Comparison of ENCODE assay signal across 23 cellular contexts in genomic region chr4:73855406-73855805, GRCh38. TPM values are rescaled to one million over a fixed set of nuclear protein-coding genes. Genes with fewer than 3 reads are reported as not detected.
DNase-seq lines count a peak whose midpoint lies in the region; ATAC-seq and TF ChIP-seq lines count a peak whose summit lies in the region.
"Had no signal": no experiment of that assay in that cellular context is flagged by ENCODE, and none has a peak within 500 bp of the region (broad histone marks: within the 10 kb centered on the region; RNA-seq: fewer than 3 reads in every experiment).

No MANE protein-coding gene starts in this region.

- H3K4me1 Mint-ChIP-seq in chondrocyte (ENCODE audit: low read depth) (peaks cover 37% of the 10 kb centered on the region), neural crest cell (no peaks in the 10 kb centered on the region), glutamatergic neuron (ENCODE audit: low read depth, unreplicated experiment) (no peaks in the 10 kb centered on the region)

- peak overlapping the region; percentile 14; the same call in 1 of the 2 replicates for H3K27ac ChIP-seq in SJSA1

- 0 out of 2 replicates have a peak, but pooled peaks cover 2% of the 10 kb centered on the region for H3K9me3 ChIP-seq in SJSA1 (replicated peaks)

- no peaks in the 10 kb centered on the region for H3K9me3 Mint-ChIP-seq in chondrocyte (ENCODE audit: low read depth)
- no peaks in the 10 kb centered on the region for H3K9me3 Mint-ChIP-seq in neural crest cell
- no peaks in the 10 kb centered on the region for H3K9me3 Mint-ChIP-seq in glutamatergic neuron (ENCODE audit: unreplicated experiment)

- no peak overlapping the region for H3K4me3 ChIP-seq in SJSA1
- H3K4me3 ChIP-seq: MG63 had no signal

- TF ChIP-seq CTCF in chondrocyte (IDR thresholded peaks at IDR 0.05), result no peak
- TF ChIP-seq CTCF in neural crest cell (conservative IDR thresholded peaks at IDR 0.05), result no peak
- TF ChIP-seq CTCF in glutamatergic neuron (IDR thresholded peaks at IDR 0.05; ENCODE audit: partially characterized antibody, unreplicated experiment), result no peak

- H3K27me3 Mint-ChIP-seq in chondrocyte (ENCODE audit: low read depth) (peaks cover 6% of the 10 kb centered on the region), neural crest cell (ENCODE audit: low read depth) (peaks cover 15% of the 10 kb centered on the region), glutamatergic neuron (ENCODE audit: unreplicated experiment) (no peaks in the 10 kb centered on the region)

- peaks cover 35% of the 10 kb centered on the region for H3K4me1 ChIP-seq in SJSA1 (replicated peaks)

- H3K36me3 Mint-ChIP-seq in chondrocyte (ENCODE audit: low read depth) (peaks cover 2% of the 10 kb centered on the region), neural crest cell (ENCODE audit: low read depth) (no peaks in the 10 kb centered on the region), glutamatergic neuron (ENCODE audit: unreplicated experiment) (no peaks in the 10 kb centered on the region)

- no peaks in the 10 kb centered on the region for H3K36me3 ChIP-seq in SJSA1
- H3K36me3 ChIP-seq: MG63 had no signal

- H3K27ac Mint-ChIP-seq in chondrocyte (ENCODE audit: unreplicated experiment) (peak overlapping the region; percentile 73), neural crest cell (ENCODE audit: unreplicated experiment) (peak overlapping the region; percentile 75), glutamatergic neuron (ENCODE audit: unreplicated experiment) (no peak overlapping the region)

- peak; percentile 65 to 67 for DNase-seq in SJSA1 (ENCODE audit: low read depth in 1 of 2, low spot score in 2 of 2)
- no peak for DNase-seq in chondrocyte (ENCODE audit: low spot score)
- peak; percentile 17 for DNase-seq in kidney glomerular epithelial cell (lab: John Stamatoyannopoulos, UW)
- no peak for DNase-seq in neural crest cell (ENCODE audit: low read depth, low spot score)
- DNase-seq in activated CD4-positive, alpha-beta T cell treated with anti-CD3 and anti-CD28 coated beads for 4 hours, result no peak
- no peak for DNase-seq in CD1c-positive myeloid dendritic cell (ENCODE audit: extremely low spot score)
- DNase-seq in glutamatergic neuron, result no peak
- DNase-seq: ACHN, C1 segment of cervical spinal cord, DMS79, GOT3, IMR-90, MG63, NCI-H1048, NCI-H1436 treated with DMSO at 0.1 percent for 48 hours, NCI-H2029, NCI-H2171, NCI-H446, RPMI8226, SIG-M5 had no signal

- no peak for ATAC-seq in HG02852 (IDR thresholded peaks at IDR 0.05; ENCODE audit: unreplicated experiment)
- ATAC-seq: HCT116 had no signal

- no peak overlapping the region for H3K4me3 Mint-ChIP-seq in chondrocyte (ENCODE audit: unreplicated experiment)
- H3K4me3 Mint-ChIP-seq in neural crest cell, result no peak overlapping the region
- H3K4me3 Mint-ChIP-seq in glutamatergic neuron (ENCODE audit: unreplicated experiment), result no peak overlapping the region

- H3K27me3 ChIP-seq in SJSA1 (replicated peaks), result no peaks in the 10 kb centered on the region
- H3K27me3 ChIP-seq: MG63 had no signal

RNA-seq across cellular contexts. Expression of gene PF4V1, which starts 2.3 kb away (rescaled TPM):
- total RNA-seq in SJSA1 (2014; rRNA removed; shearing (Covaris generic)), result not detected in 2 replicates
- not detected in 3 replicates for total RNA-seq in chondrocyte
- not detected in 2 replicates for total RNA-seq in neural crest cell
- total RNA-seq in glutamatergic neuron (ENCODE audit: unreplicated experiment), result not detected
- total RNA-seq: HT1080, IMR-90 had no signal

RNA-seq across cellular contexts. Expression of gene CXCL1, which starts 13.8 kb away (rescaled TPM):
- 0.38 and 2.3 TPM in 2 replicates for total RNA-seq in SJSA1 (2014; rRNA removed; shearing (Covaris generic))
- 0.72 to 1.0 TPM (median 0.74 TPM) in 3 replicates for total RNA-seq in chondrocyte
- total RNA-seq in neural crest cell, result not detected in 2 replicates
- total RNA-seq in glutamatergic neuron (ENCODE audit: unreplicated experiment), result not detected
- total RNA-seq: HT1080, IMR-90 had no signal

RNA-seq across cellular contexts. Expression of gene CXCL6, which starts 18.9 kb away (rescaled TPM):
- total RNA-seq in SJSA1 (2014; rRNA removed; shearing (Covaris generic)), result not detected in 2 replicates
- not detected in 3 replicates for total RNA-seq in chondrocyte
- total RNA-seq in neural crest cell, result 0.39 TPM in 1 of 2 replicates, not detected in the other
- not detected for total RNA-seq in glutamatergic neuron (ENCODE audit: unreplicated experiment)
- total RNA-seq: HT1080, IMR-90 had no signal

Comparison
In these comparisons a context has a peak if more than half of its experiments do, and no peak if none do; other contexts are left out.
1. DNase-seq: peak in SJSA1 (2 of 2) and kidney glomerular epithelial cell (single experiment); none in chondrocyte (single experiment), neural crest cell (single experiment), activated CD4-positive, alpha-beta T cell treated with anti-CD3 and anti-CD28 coated beads for 4 hours (0 of 2), CD1c-positive myeloid dendritic cell (single experiment) and glutamatergic neuron (single experiment).